In genomic region chr11:83115992-83116641, GRCh38 we compare ENCODE assay signal across 14 cellular contexts. TPM values are rescaled to one million over a fixed set of nuclear protein-coding genes. Genes with fewer than 3 reads are reported as not detected.
DNase-seq lines count a peak whose midpoint lies in the region; ATAC-seq and TF ChIP-seq lines count a peak whose summit lies in the region.
"Had no signal": no experiment of that assay in that cellular context is flagged by ENCODE, and none has a peak within 500 bp of the region (broad histone marks: within the 10 kb centered on the region; RNA-seq: fewer than 3 reads in every experiment).

No MANE protein-coding gene starts in this region.

- H3K4me1 ChIP-seq in BLaER1, result peaks cover 10% of the 10 kb centered on the region
- H3K4me1 ChIP-seq in muscle layer of duodenum (ENCODE audit: control insufficient read depth in 1 of 2, insufficient read depth in 2 of 2, low read length in 2 of 2), result peaks cover 3 to 13% of the 10 kb centered on the region in 2 donors
- H3K4me1 ChIP-seq in testis, result peaks cover 3% of the 10 kb centered on the region
- H3K4me1 ChIP-seq: SJCRH30 had no signal

- TF ChIP-seq CTCF in GM12865 (IDR thresholded peaks at IDR 0.05; ENCODE audit: insufficient read depth, low read depth, low read length, missing control alignments), result no peak
- TF ChIP-seq CTCF in testis (IDR thresholded peaks at IDR 0.05), result no peak

- H3K27me3 Mint-ChIP-seq in activated naive CD8-positive, alpha-beta T cell treated with anti-CD3 and anti-CD28 coated beads, Interleukin-2, amount 50 U/mL, for 24 hours, result no peaks in the 10 kb centered on the region

- H3K9me3 ChIP-seq in BLaER1 (no peaks in the 10 kb centered on the region), muscle layer of duodenum (ENCODE audit: control insufficient read depth in 1 of 2, low read length in 2 of 2) (no peaks in the 10 kb centered on the region), testis (no peaks in the 10 kb centered on the region)
- H3K9me3 ChIP-seq: SJCRH30, stomach had no signal

- peak overlapping the region; percentile 68; the same call in 1 of the 2 replicates for H3K4me2 ChIP-seq in BLaER1

- WGBS in testis, 2 donors, result 96 to 98% methylated on average over 3 of the region's 3 CpGs

- H3K9me3 Mint-ChIP-seq in activated naive CD8-positive, alpha-beta T cell treated with anti-CD3 and anti-CD28 coated beads, Interleukin-2, amount 50 U/mL, for 24 hours, result no peaks in the 10 kb centered on the region

- H3K36me3 ChIP-seq in BLaER1 (no peaks in the 10 kb centered on the region), muscle layer of duodenum (ENCODE audit: control insufficient read depth in 1 of 2, insufficient read depth in 2 of 2, low read length in 2 of 2) (no peaks in the 10 kb centered on the region), testis (ENCODE audit: low read depth, missing control alignments) (no peaks in the 10 kb centered on the region)
- H3K36me3 ChIP-seq: brain microvascular endothelial cell, SJCRH30, stomach had no signal

- H3K27me3 ChIP-seq in BLaER1 (no peaks in the 10 kb centered on the region), muscle layer of duodenum (ENCODE audit: low read depth, low read length) (no peaks in the 10 kb centered on the region), testis (no peaks in the 10 kb centered on the region)
- H3K27me3 ChIP-seq: brain microvascular endothelial cell, stomach had no signal

- intact Hi-C loops in testis (cut with DNase I; ENCODE audit: low total_unique reads), result no loop called here

- no peak for TF ChIP-seq POLR2A in testis (IDR thresholded peaks at IDR 0.05)

- no peak overlapping the region for H3K27ac Mint-ChIP-seq in activated naive CD8-positive, alpha-beta T cell treated with anti-CD3 and anti-CD28 coated beads, Interleukin-2, amount 50 U/mL, for 24 hours

- DNase-seq in GM12865 (ENCODE audit: low read depth) (no peak), 8988T (no peak), dermis blood vessel endothelial cell (no peak), testis (no peak), mucosa of gallbladder (ENCODE audit: low spot score) (no peak)
- DNase-seq in activated naive CD8-positive, alpha-beta T cell treated with anti-CD3 and anti-CD28 coated beads, Interleukin-2, amount 50 U/mL, for 24 hours, result no peak
- DNase-seq: SJCRH30; stimulated activated CD4-positive, alpha-beta T cell treated with anti-CD3 and anti-CD28 coated beads, Interleukin-4, amount 100 ng/mL, for 24 hours; stomach had no signal

- H3K27ac ChIP-seq in BLaER1 (no peak overlapping the region), muscle layer of duodenum (ENCODE audit: low read length) (no peak overlapping the region), testis (no peak overlapping the region)
- H3K27ac ChIP-seq: brain microvascular endothelial cell, C4-2B, SJCRH30 had no signal

- H3K4me3 Mint-ChIP-seq in activated naive CD8-positive, alpha-beta T cell treated with anti-CD3 and anti-CD28 coated beads, Interleukin-2, amount 50 U/mL, for 24 hours, result peak overlapping the region; percentile 48

- H3K4me3 ChIP-seq in BLaER1, result no peak overlapping the region
- H3K4me3 ChIP-seq in GM12865 (ENCODE audit: low read depth, low read length), result peak overlapping the region; percentile 70; the same call in 1 of the 2 replicates
- H3K4me3 ChIP-seq in muscle layer of duodenum (ENCODE audit: low read depth in 1 of 2, low read length in 2 of 2), result peak overlapping the region; percentile 0 to 23
- H3K4me3 ChIP-seq in testis, result no peak overlapping the region
- H3K4me3 ChIP-seq: SJCRH30 had no signal

- no peak overlapping the region for H3K9ac ChIP-seq in BLaER1

- H3K36me3 Mint-ChIP-seq in activated naive CD8-positive, alpha-beta T cell treated with anti-CD3 and anti-CD28 coated beads, Interleukin-2, amount 50 U/mL, for 24 hours (ENCODE audit: low read depth), result no peaks in the 10 kb centered on the region

- H3K4me1 Mint-ChIP-seq in activated naive CD8-positive, alpha-beta T cell treated with anti-CD3 and anti-CD28 coated beads, Interleukin-2, amount 50 U/mL, for 24 hours, result peaks cover 44% of the 10 kb centered on the region

- no peak for ATAC-seq in activated naive CD8-positive, alpha-beta T cell treated with anti-CD3 and anti-CD28 coated beads, Interleukin-2, amount 50 U/mL, for 24 hours
- ATAC-seq: HCT116 had no signal

- H4K20me1 ChIP-seq in BLaER1, result no peaks in the 10 kb centered on the region

RNA-seq across cellular contexts. Expression of gene PCF11, which starts 40.8 kb away (rescaled TPM):
- total RNA-seq in dermis blood vessel endothelial cell (43.7 and 44.4 TPM in 2 replicates), testis (10 to 100 TPM; 80.5 to 100.0 TPM), mucosa of gallbladder (46.7 TPM)
- 36.1 TPM for polyA plus RNA-seq in testis (ENCODE audit: insufficient read depth, low read depth, low replicate concordance)

RNA-seq across cellular contexts. Expression of gene RAB30, which starts 44.4 kb away (rescaled TPM):
- total RNA-seq in dermis blood vessel endothelial cell, result 11.2 and 23.1 TPM in 2 replicates
- 10 to 100 TPM; 12.3 to 13.1 TPM for total RNA-seq in testis
- polyA plus RNA-seq in testis (ENCODE audit: insufficient read depth, low read depth, low replicate concordance), result 11.4 TPM
- total RNA-seq in mucosa of gallbladder, result 13.6 TPM

Comparison
In these comparisons a context has a peak if more than half of its experiments do, and no peak if none do; other contexts are left out.
1. H3K4me3 ChIP-seq: peak in GM12865 (single experiment) and muscle layer of duodenum (2 of 2); none in BLaER1 (single experiment) and testis (0 of 2).